In genomic region chr12:123271182-123271491, GRCh38 we compare ENCODE assay signal across 8 cellular contexts. TPM values are rescaled to one million over a fixed set of nuclear protein-coding genes. Genes with fewer than 3 reads are reported as not detected.
A peak's percentile ranks its signal among the peaks of the same experiment; 100 is the strongest.
DNase-seq lines count a peak whose midpoint lies in the region; ATAC-seq, FAIRE-seq and TF ChIP-seq lines count a peak whose summit lies in the region.

No MANE protein-coding gene starts in this region.

- H3K4me3 ChIP-seq in right cardiac atrium (ENCODE audit: low read length), result peak overlapping the region; percentile 98

- no peaks in the 10 kb centered on the region for H3K27me3 ChIP-seq in right cardiac atrium (ENCODE audit: control insufficient read depth, insufficient read depth)

- intact Hi-C loops in right cardiac atrium (cut with DNase I), result no loop called here
- intact Hi-C loops in sciatic nerve (cut with DNase I), result no loop called here

- peak; percentile 77 for DNase-seq in D721Med (ENCODE audit: insufficient read length, low spot score)
- peak; percentile 16 for DNase-seq in KG1 (lab: John Stamatoyannopoulos, UW)
- DNase-seq in T-helper 1 cell, result peak; percentile 37 to 72 (median 66)
- peak; percentile 75 to 91 (median 86) for DNase-seq in right cardiac atrium
- DNase-seq in sciatic nerve (ENCODE audit: low spot score), result peak; percentile 86
- no peak for DNase-seq in OCI-M2 (lab: John Stamatoyannopoulos, UW; ENCODE audit: unreplicated experiment)

- TF ChIP-seq CTCF in D721Med (IDR thresholded peaks at IDR 0.05; ENCODE audit: insufficient read depth, missing control alignments), result peak; percentile 50

- WGBS in adipose tissue, 3 donors, result 0 to 1% (median 1%) methylated on average over 5 to 40 of the region's 47 CpGs
- WGBS in right cardiac atrium, result under 1% methylated on average over 47 of the region's 47 CpGs

- H3K27ac ChIP-seq in adipose tissue (ENCODE audit: low read depth, low read length) (peak overlapping the region; percentile 13), right cardiac atrium (ENCODE audit: low read length) (peak overlapping the region; percentile 47)

- no peak for FAIRE-seq in D721Med (lab: Jason Lieb, UNC)

- ATAC-seq in GM21515 (IDR thresholded peaks at IDR 0.05; ENCODE audit: unreplicated experiment) (peak; percentile 50), right cardiac atrium (peak; percentile 23 to 52), sciatic nerve (peak; percentile 30)

- no peaks in the 10 kb centered on the region for H3K9me3 ChIP-seq in right cardiac atrium (ENCODE audit: control insufficient read depth, low read length)

- H3K4me1 ChIP-seq in right cardiac atrium (ENCODE audit: control insufficient read depth, insufficient read depth, low read length), result peaks cover 2% of the 10 kb centered on the region

RNA-seq across cellular contexts. Expression of gene CDK2AP1, which starts 0.5 kb away (rescaled TPM):
- polyA plus RNA-seq in adipose tissue (100 to 1,000 TPM in 1 of 3 donors, 10 to 100 TPM in 2; 22.1 to 298 (median 78.7) TPM), right cardiac atrium (164 TPM)
- total RNA-seq in right cardiac atrium (10 to 100 TPM; 76.1 to 95.2 (median 88.9) TPM), sciatic nerve (80.8 TPM)

RNA-seq across cellular contexts. Expression of gene MTRFR, which starts 37.9 kb away (rescaled TPM):
- polyA plus RNA-seq in adipose tissue, result 10 to 100 TPM in 1 of 3 donors, 1 to 10 TPM in 2; 3.5 to 11.4 (median 3.5) TPM
- 10 to 100 TPM in 3 of 4 donors, 1 to 10 TPM in 1; 9.5 to 12.5 (median 10.7) TPM for total RNA-seq in right cardiac atrium
- polyA plus RNA-seq in right cardiac atrium, result 14.1 TPM
- total RNA-seq in sciatic nerve, result 10.3 TPM

RNA-seq across cellular contexts. Expression of gene MPHOSPH9, which starts 38.2 kb away (rescaled TPM):
- polyA plus RNA-seq in adipose tissue, result 1 to 10 TPM; 3.8 to 6.3 (median 4.6) TPM
- total RNA-seq in right cardiac atrium, result 10 to 100 TPM; 14.8 to 27.4 (median 22.5) TPM
- polyA plus RNA-seq in right cardiac atrium, result 8.0 TPM
- 22.9 TPM for total RNA-seq in sciatic nerve
